In the genomic region with DNA sequence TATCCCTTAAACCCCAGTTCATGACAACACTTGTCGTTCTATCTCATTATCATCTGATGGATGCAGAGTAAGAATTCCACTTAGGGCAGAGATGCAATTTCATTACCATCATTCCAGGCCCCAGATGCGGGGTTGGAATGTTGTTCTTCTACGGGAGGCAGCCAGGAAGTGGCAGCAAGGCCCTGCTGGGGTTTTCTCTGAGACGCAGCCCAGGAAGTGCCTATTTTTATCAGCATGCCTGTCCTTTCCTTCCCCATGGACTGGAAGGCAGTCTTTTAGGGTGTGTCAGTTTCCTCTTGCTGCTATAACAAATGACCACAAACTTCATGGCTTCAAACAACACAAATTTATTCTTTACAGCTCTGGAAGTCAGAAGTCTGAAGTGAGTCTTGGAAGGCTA, we compare ENCODE assay signal across 23 cellular contexts.
DNase-seq lines count a peak whose midpoint lies in the region; FAIRE-seq and TF ChIP-seq lines count a peak whose summit lies in the region.
"Had no signal": no experiment of that assay in that cellular context is flagged by ENCODE, and none has a peak within 500 bp of the region (broad histone marks: within the 10 kb centered on the region; RNA-seq: fewer than 3 reads in every experiment).

No MANE protein-coding gene starts in this region.

- H2AFZ ChIP-seq in mammary epithelial cell (ENCODE audit: low read depth, low read length) (peak overlapping the region; percentile 12), endothelial cell of umbilical vein (ENCODE audit: low read depth, low read length) (no peak overlapping the region), trophoblast cell (ENCODE audit: insufficient read depth, low read length, poor library complexity) (no peak overlapping the region)
- H2AFZ ChIP-seq: GM23338 had no signal

- H3K79me1 ChIP-seq in trophoblast cell (ENCODE audit: low read length): no peaks in the 10 kb centered on the region

- H4K91ac ChIP-seq in trophoblast cell (ENCODE audit: low read depth, low read length): no peak overlapping the region

- no peak overlapping the region for H2BK12ac ChIP-seq in trophoblast cell (ENCODE audit: low read length)

- H2BK120ac ChIP-seq in trophoblast cell (ENCODE audit: insufficient read depth, low read length, poor library complexity): no peak overlapping the region

- no peak for TF ChIP-seq POLR2A in endothelial cell of umbilical vein (IDR thresholded peaks at IDR 0.05; ENCODE audit: low read depth, low read length)

- H3K4me3 ChIP-seq in mammary epithelial cell (replicated peaks in 1 of 3; ENCODE audit: insufficient read depth in 1 of 3, low read depth in 2 of 3, low read length in 3 of 3): no peak overlapping the region
- H3K4me3 ChIP-seq in endothelial cell of umbilical vein (replicated peaks in 1 of 3; ENCODE audit: insufficient read depth in 1 of 3, low read depth in 1 of 3, low read length in 3 of 3): no peak overlapping the region
- no peak overlapping the region for H3K4me3 ChIP-seq in trophoblast cell (ENCODE audit: low read depth, low read length)
- H3K4me3 ChIP-seq: BLaER1, GM23338 had no signal

- H3K27me3 ChIP-seq in mammary epithelial cell (ENCODE audit: insufficient read depth, low read length) (no peaks in the 10 kb centered on the region), endothelial cell of umbilical vein (ENCODE audit: control insufficient read depth in 2 of 2, insufficient read depth in 2 of 2, low read length in 2 of 2) (no peaks in the 10 kb centered on the region), trophoblast cell (ENCODE audit: insufficient read depth, low read length) (no peaks in the 10 kb centered on the region)
- H3K27me3 ChIP-seq: BLaER1 had no signal

- CTCF ChIA-PET in mammary epithelial cell (lab: Charles Lee; ENCODE audit: low non-redundant PET): no interaction called here
- CTCF ChIA-PET in MCF 10A (lab: Yijun Ruan, JAX): no interaction called here
- CTCF ChIA-PET in endothelial cell of umbilical vein (lab: Charles Lee): no interaction called here

- no peak for TF ChIP-seq CTCF in mammary epithelial cell (conservative IDR thresholded peaks at IDR 0.05 in 1 of 2, IDR thresholded peaks at IDR 0.05 in 1 of 2; ENCODE audit: extremely low read depth in 1 of 2, insufficient read depth in 1 of 2, low read depth in 1 of 2, low read length in 2 of 2)
- no peak for TF ChIP-seq CTCF in MCF 10A (IDR thresholded peaks at IDR 0.05; ENCODE audit: unreplicated experiment)
- no peak for TF ChIP-seq CTCF in endothelial cell of umbilical vein (IDR thresholded peaks at IDR 0.05; ENCODE audit: extremely low read depth in 1 of 2, insufficient read depth in 1 of 2, low read depth in 1 of 2, low read length in 2 of 2)

- H3K36me3 Mint-ChIP-seq in MCF 10A (ENCODE audit: insufficient read depth, unreplicated experiment): no peaks in the 10 kb centered on the region
- H3K36me3 Mint-ChIP-seq: CD8-positive, alpha-beta T cell had no signal

- WGBS in mammary epithelial cell (ENCODE audit: low coverage, missing lambda C conversion rate): 82% methylated on average over 4 of the region's 4 CpGs
- WGBS in trophoblast cell (ENCODE audit: extremely low coverage, insufficient coverage, insufficient read length): no CpG with 5 or more reads among the region's 4 CpGs

- no peak overlapping the region for H2AK5ac ChIP-seq in trophoblast cell (ENCODE audit: low read length)

- no peaks in the 10 kb centered on the region for H3K4me1 Mint-ChIP-seq in MCF 10A (ENCODE audit: insufficient read depth, unreplicated experiment)
- H3K4me1 Mint-ChIP-seq: GM23338, IgD-negative memory B cell had no signal

- DNase-seq in mammary epithelial cell (no peak), MCF 10A (ENCODE audit: unreplicated experiment) (no peak), EL (peak; percentile 48), endothelial cell of umbilical vein (ENCODE audit: low read depth, low spot score) (no peak), trophoblast cell (peak; percentile 82 to 89), DMS53 (lab: John Stamatoyannopoulos, UW) (no peak), LoVo (ENCODE audit: low spot score) (no peak), G401 (ENCODE audit: low spot score) (no peak)
- DNase-seq: Calu3; CD8-positive, alpha-beta T cell; DMS 273 treated with DMSO at 0.1 percent for 48 hours; GDM1; HCEC 1CT; KBM-7 had no signal

- BruUV-seq in mammary epithelial cell (replicated peaks; lab: Mats Ljungman, UMichigan) (no TSS peak), MCF 10A (replicated peaks; lab: Mats Ljungman, UMichigan) (no TSS peak), endothelial cell of umbilical vein (replicated peaks; lab: Mats Ljungman, UMichigan) (no TSS peak)

- H2BK5ac ChIP-seq in trophoblast cell (ENCODE audit: low read depth, low read length, poor library complexity): no peak overlapping the region

- H3K9ac ChIP-seq in mammary epithelial cell (ENCODE audit: insufficient read depth, low read length) (no peak overlapping the region), endothelial cell of umbilical vein (replicated peaks; ENCODE audit: extremely low read depth, insufficient read depth, low read length) (no peak overlapping the region), trophoblast cell (ENCODE audit: low read length) (no peak overlapping the region)
- H3K9ac ChIP-seq: BLaER1 had no signal

- no peaks in the 10 kb centered on the region for H3K9me3 Mint-ChIP-seq in MCF 10A (ENCODE audit: unreplicated experiment)
- H3K9me3 Mint-ChIP-seq: CD8-positive, alpha-beta T cell had no signal

- H3K18ac ChIP-seq in trophoblast cell (ENCODE audit: low read length): no peak overlapping the region

- H3K4ac ChIP-seq in trophoblast cell (ENCODE audit: low read depth, low read length): no peak overlapping the region

- H4K12ac ChIP-seq in trophoblast cell (ENCODE audit: low read depth, low read length): no peak overlapping the region

- no peaks in the 10 kb centered on the region for H4K20me1 ChIP-seq in mammary epithelial cell (ENCODE audit: insufficient read depth, low read length)
- no peaks in the 10 kb centered on the region for H4K20me1 ChIP-seq in endothelial cell of umbilical vein (replicated peaks; ENCODE audit: control insufficient read depth, extremely low read depth, insufficient read depth, low read length)
- H4K20me1 ChIP-seq: BLaER1 had no signal

- POLR2A ChIA-PET in MCF 10A (lab: Yijun Ruan, JAX) (no interaction called here), endothelial cell of umbilical vein (lab: Charles Lee) (no interaction called here)

- H3K4me2 ChIP-seq in mammary epithelial cell (ENCODE audit: insufficient read depth, low read depth, low read length) (no peak overlapping the region), endothelial cell of umbilical vein (ENCODE audit: insufficient read depth, low read length) (no peak overlapping the region), trophoblast cell (ENCODE audit: low read length) (no peak overlapping the region)
- H3K4me2 ChIP-seq: BLaER1, GM23338 had no signal

- H3K9me3 ChIP-seq in mammary epithelial cell (replicated peaks; ENCODE audit: insufficient read depth, low read length): no peaks in the 10 kb centered on the region
- no peaks in the 10 kb centered on the region for H3K9me3 ChIP-seq in endothelial cell of umbilical vein (replicated peaks; ENCODE audit: control insufficient read depth, insufficient read depth, low read length)
- no peaks in the 10 kb centered on the region for H3K9me3 ChIP-seq in trophoblast cell (ENCODE audit: insufficient read depth, low read depth, low read length)
- H3K9me3 ChIP-seq: BLaER1 had no signal

- H3K36me3 ChIP-seq in mammary epithelial cell (ENCODE audit: insufficient read depth, low read length) (no peaks in the 10 kb centered on the region), endothelial cell of umbilical vein (ENCODE audit: control insufficient read depth in 2 of 2, extremely low read depth in 1 of 2, insufficient read depth in 2 of 2, low read length in 2 of 2) (no peaks in the 10 kb centered on the region), trophoblast cell (ENCODE audit: control insufficient read depth in 1 of 2, insufficient read depth in 2 of 2, low read length in 2 of 2) (no peaks in the 10 kb centered on the region)
- H3K36me3 ChIP-seq: BLaER1 had no signal

- dilution Hi-C loops in mammary epithelial cell (cut with HindIII; ENCODE audit: low sequenced_read_pairs): no loop called here
- dilution Hi-C loops in endothelial cell of umbilical vein (cut with MboI; ENCODE audit: extremely low pct_ligation_motif_present, low sequenced_read_pairs): no loop called here

- H3K79me2 ChIP-seq in mammary epithelial cell (ENCODE audit: insufficient read depth, low read length) (no peaks in the 10 kb centered on the region), endothelial cell of umbilical vein (ENCODE audit: control insufficient read depth, insufficient read depth, low read length) (no peaks in the 10 kb centered on the region), trophoblast cell (ENCODE audit: control insufficient read depth, insufficient read depth, low read length, poor library complexity) (no peaks in the 10 kb centered on the region)

- H3K27ac ChIP-seq in mammary epithelial cell (ENCODE audit: insufficient read depth, low read depth, low read length) (no peak overlapping the region), endothelial cell of umbilical vein (ENCODE audit: insufficient read depth, low read depth, low read length) (no peak overlapping the region), trophoblast cell (ENCODE audit: low read depth, low read length) (no peak overlapping the region)
- H3K27ac ChIP-seq: 22Rv1, BLaER1, HL-60 had no signal

- no peaks in the 10 kb centered on the region for H3K9me1 ChIP-seq in endothelial cell of umbilical vein (replicated peaks; ENCODE audit: control insufficient read depth, extremely low read depth, insufficient read depth, low read length)

- no peaks in the 10 kb centered on the region for H3K27me3 Mint-ChIP-seq in MCF 10A (ENCODE audit: insufficient read depth, unreplicated experiment)

- intact Hi-C loops in mammary epithelial cell (cut with micrococcal nuclease) (no loop called here), MCF 10A (cut with micrococcal nuclease) (no loop called here), endothelial cell of umbilical vein (cut with micrococcal nuclease) (loop anchor here (5.0 kb wide), 1 partner anchor 137 kb away; no protein-coding TSS in a partner anchor)

- H4K8ac ChIP-seq in trophoblast cell (ENCODE audit: low read depth, low read length): no peak overlapping the region

- in situ Hi-C loops in mammary epithelial cell (cut with MboI; ENCODE audit: low sequenced_read_pairs in 2 of 2) (no loop called here), G401 (cut with HindIII; ENCODE audit: low sequenced_read_pairs) (no loop called here)

- no peak overlapping the region for H3K27ac Mint-ChIP-seq in MCF 10A (ENCODE audit: low read depth, unreplicated experiment)
- H3K27ac Mint-ChIP-seq: CD8-positive, alpha-beta T cell; GM23338; IgD-negative memory B cell had no signal

- no peak overlapping the region for H3K4me3 Mint-ChIP-seq in MCF 10A (ENCODE audit: unreplicated experiment)
- H3K4me3 Mint-ChIP-seq: CD8-positive, alpha-beta T cell; GM23338; IgD-negative memory B cell had no signal

- H3K14ac ChIP-seq in trophoblast cell (ENCODE audit: low read length): no peak overlapping the region

- FAIRE-seq in endothelial cell of umbilical vein (lab: Jason Lieb, UNC): no peak
- FAIRE-seq: GM12892, GM18507, H54, HTR-8/SVneo had no signal

- H3K4me1 ChIP-seq in mammary epithelial cell (ENCODE audit: insufficient read depth, low read length) (no peaks in the 10 kb centered on the region), endothelial cell of umbilical vein (ENCODE audit: control insufficient read depth, extremely low read depth, insufficient read depth, low read length) (peaks cover 12% of the 10 kb centered on the region), trophoblast cell (ENCODE audit: control insufficient read depth in 1 of 2, insufficient read depth in 2 of 2, low read length in 2 of 2) (no peaks in the 10 kb centered on the region)

- H3K23ac ChIP-seq in trophoblast cell (ENCODE audit: low read length): no peak overlapping the region

Comparison
In these comparisons a context has a peak if more than half of its experiments do, and no peak if none do; other contexts are left out.
1. DNase-seq: peak in EL (single experiment) and trophoblast cell (2 of 2); none in mammary epithelial cell (single experiment), MCF 10A (single experiment), endothelial cell of umbilical vein (single experiment), DMS53 (single experiment), LoVo (single experiment) and G401 (single experiment).